ENCODE assay signal across 26 cellular contexts in genomic region chr3:67006460-67006859, GRCh38. TPM values are rescaled to one million over a fixed set of nuclear protein-coding genes. Genes with fewer than 3 reads are reported as not detected.
A peak's percentile ranks its signal among the peaks of the same experiment; 100 is the strongest.
DNase-seq lines count a peak whose midpoint lies in the region; ATAC-seq and TF ChIP-seq lines count a peak whose summit lies in the region.
"Had no signal": no experiment of that assay in that cellular context is flagged by ENCODE, and none has a peak within 500 bp of the region (broad histone marks: within the 10 kb centered on the region; RNA-seq: fewer than 3 reads in every experiment).

No MANE protein-coding gene starts in this region.

- ATAC-seq in GM19328 (IDR thresholded peaks at IDR 0.05; ENCODE audit: unreplicated experiment) (no peak), HG03139 (IDR thresholded peaks at IDR 0.05; ENCODE audit: unreplicated experiment) (no peak), HG03565 (IDR thresholded peaks at IDR 0.05; ENCODE audit: unreplicated experiment) (no peak)
- ATAC-seq: activated naive CD8-positive, alpha-beta T cell treated with anti-CD3 and anti-CD28 coated beads, Interleukin-2, amount 50 U/mL, for 24 hours; K562; naive thymus-derived CD8-positive, alpha-beta T cell; Panc1; stimulated activated effector memory CD8-positive, alpha-beta T cell treated with anti-CD3 and anti-CD28 coated beads, Interleukin-12 subunit alpha, Interleukin-12 subunit beta, amount 100 ng/mL, for 72 hours had no signal

- peaks cover 60 to 68% (median 62%) of the 10 kb centered on the region in 3 donors for H3K4me1 Mint-ChIP-seq in IgD-negative memory B cell

- no peaks in the 10 kb centered on the region for H3K9me3 Mint-ChIP-seq in IgD-negative memory B cell
- H3K9me3 Mint-ChIP-seq: activated naive CD8-positive, alpha-beta T cell treated with anti-CD3 and anti-CD28 coated beads, Interleukin-2, amount 50 U/mL, for 24 hours; endodermal cell; H9; naive thymus-derived CD8-positive, alpha-beta T cell; stimulated activated effector memory CD8-positive, alpha-beta T cell treated with anti-CD3 and anti-CD28 coated beads, Interleukin-12 subunit alpha, Interleukin-12 subunit beta, amount 100 ng/mL, for 72 hours had no signal

- H3K4me1 ChIP-seq in right atrium auricular region = peaks cover 0 to 6% of the 10 kb centered on the region in 2 donors
- H3K4me1 ChIP-seq: BE2C, SJCRH30 had no signal

- H3K4me3 Mint-ChIP-seq in IgD-negative memory B cell = peak overlapping the region; percentile 38 to 90 (median 58)
- H3K4me3 Mint-ChIP-seq: endodermal cell; H9; stimulated activated effector memory CD8-positive, alpha-beta T cell treated with anti-CD3 and anti-CD28 coated beads, Interleukin-12 subunit alpha, Interleukin-12 subunit beta, amount 100 ng/mL, for 72 hours had no signal

- H3K4me3 ChIP-seq in choroid plexus epithelial cell (ENCODE audit: low read depth, low read length) (no peak overlapping the region), right atrium auricular region (peak overlapping the region; percentile 10)
- H3K4me3 ChIP-seq: coronary artery, esophagus squamous epithelium, K562, SJCRH30 had no signal

- H3K27ac Mint-ChIP-seq in IgD-negative memory B cell = peak overlapping the region in 1 of 3 donors; percentile 40
- H3K27ac Mint-ChIP-seq: activated naive CD8-positive, alpha-beta T cell treated with anti-CD3 and anti-CD28 coated beads, Interleukin-2, amount 50 U/mL, for 24 hours; endodermal cell; stimulated activated effector memory CD8-positive, alpha-beta T cell treated with anti-CD3 and anti-CD28 coated beads, Interleukin-12 subunit alpha, Interleukin-12 subunit beta, amount 100 ng/mL, for 72 hours had no signal

- no peaks in the 10 kb centered on the region for H3K9me3 ChIP-seq in right atrium auricular region
- H3K9me3 ChIP-seq: BE2C, esophagus squamous epithelium, SJCRH30 had no signal

- peak overlapping the region; percentile 66 to 83 for H3K27ac ChIP-seq in right atrium auricular region
- H3K27ac ChIP-seq: coronary artery, esophagus squamous epithelium, SJCRH30 had no signal

- H3K27me3 ChIP-seq in right atrium auricular region = no peaks in the 10 kb centered on the region
- H3K27me3 ChIP-seq: BE2C, esophagus squamous epithelium, SJCRH30 had no signal

- peaks cover 12% of the 10 kb centered on the region for H3K36me3 ChIP-seq in right atrium auricular region
- H3K36me3 ChIP-seq: SJCRH30 had no signal

- TF ChIP-seq CTCF in choroid plexus epithelial cell (conservative IDR thresholded peaks at IDR 0.05; ENCODE audit: low read depth, low read length) = no peak
- TF ChIP-seq CTCF in right atrium auricular region (IDR thresholded peaks at IDR 0.05) = no peak
- no peak for TF ChIP-seq CTCF in GM10266 (IDR thresholded peaks at IDR 0.05; ENCODE audit: control insufficient read depth, insufficient read depth, low read depth, missing control alignments)

- peaks cover 22% of the 10 kb centered on the region for H3K36me3 Mint-ChIP-seq in IgD-negative memory B cell

- peak; percentile 19 for DNase-seq in AG08396 (ENCODE audit: low spot score)
- DNase-seq in choroid plexus epithelial cell (ENCODE audit: low read depth) = peak; percentile 90
- DNase-seq in right atrium auricular region (ENCODE audit: low spot score) = no peak
- no peak for DNase-seq in GM10266 (ENCODE audit: extremely low spot score)
- DNase-seq: activated effector memory CD4-positive, alpha-beta T cell treated with anti-CD3 and anti-CD28 coated beads, Interleukin-2, amount 50 U/mL, for 16 hours; activated naive CD8-positive, alpha-beta T cell treated with anti-CD3 and anti-CD28 coated beads, Interleukin-2, amount 50 U/mL, for 24 hours; BE2C; DMS53; endodermal cell; esophagus squamous epithelium; glutamatergic neuron; H9; mesendoderm; naive thymus-derived CD8-positive, alpha-beta T cell; NCI-H146; NK-92 treated with Interleukin-12 subunit alpha and Interleukin-12 subunit beta, amount 100 ng/mL, for 24 hours; SJCRH30; T-helper 1 cell had no signal

- no peaks in the 10 kb centered on the region for H3K27me3 Mint-ChIP-seq in IgD-negative memory B cell
- H3K27me3 Mint-ChIP-seq: activated naive CD8-positive, alpha-beta T cell treated with anti-CD3 and anti-CD28 coated beads, Interleukin-2, amount 50 U/mL, for 24 hours; naive thymus-derived CD8-positive, alpha-beta T cell had no signal

RNA-seq across cellular contexts. Expression of gene KBTBD8, which starts 8.4 kb away (rescaled TPM):
- 10.5 TPM for polyA plus RNA-seq in IgD-negative memory B cell
- 1 to 10 TPM; 4.4 to 6.9 TPM for total RNA-seq in right atrium auricular region

Comparison
In these comparisons a context has a peak if more than half of its experiments do, and no peak if none do; other contexts are left out.
1. DNase-seq: peak in AG08396 (single experiment) and choroid plexus epithelial cell (single experiment); none in right atrium auricular region (single experiment) and GM10266 (single experiment).